ENCODE assay signal across 1 cellular context in genomic region chr3:16331319-16331883, GRCh38.
TF ChIP-seq lines count a peak whose summit lies in the region.

No MANE protein-coding gene starts in this region.

TF ChIP-seq in liver, 16 proteins besides CTCF, POLR2A, EP300 and RAD21 (continued from another document):
- TF ChIP-seq GABPA (IDR thresholded peaks at IDR 0.05 in 1 of 2, conservative IDR thresholded peaks at IDR 0.05 in 1 of 2) (peak in 1 of 2 donors; percentile 40), SP1 (IDR thresholded peaks at IDR 0.05) (peak; percentile 88), YY1 (IDR thresholded peaks at IDR 0.05) (peak; percentile 82), HNF4A (conservative IDR thresholded peaks at IDR 0.05) (peak; percentile 92), ZBTB33 (IDR thresholded peaks at IDR 0.05) (peak; percentile 81), FOXA2 (IDR thresholded peaks at IDR 0.05) (peak; percentile 70), HNF4G (IDR thresholded peaks at IDR 0.05) (peak; percentile 26), TAF1 (conservative IDR thresholded peaks at IDR 0.05) (peak; percentile 91), FOXA1 (IDR thresholded peaks at IDR 0.05) (peak; percentile 69), NR2F2 (IDR thresholded peaks at IDR 0.05) (no peak)
